ENCODE assay signal across 14 cellular contexts in genomic region chr22:40412441-40412840, GRCh38. TPM values are rescaled to one million over a fixed set of nuclear protein-coding genes. Genes with fewer than 3 reads are reported as not detected.
DNase-seq lines count a peak whose midpoint lies in the region; ATAC-seq and TF ChIP-seq lines count a peak whose summit lies in the region.
"Had no signal": no experiment of that assay in that cellular context is flagged by ENCODE, and none has a peak within 500 bp of the region (broad histone marks: within the 10 kb centered on the region; RNA-seq: fewer than 3 reads in every experiment).

No MANE protein-coding gene starts in this region.

- H4K20me1 ChIP-seq in SU-DHL-6 (ENCODE audit: low read depth, low read length): no peaks in the 10 kb centered on the region

- DNase-seq in spleen (peak; percentile 48), glomerular visceral epithelial cell (ENCODE audit: extremely low spot score) (no peak), NCI-H345 (lab: John Stamatoyannopoulos, UW) (no peak), NCI-H82 treated with DMSO at 0.1 percent for 48 hours (lab: John Stamatoyannopoulos, UW; ENCODE audit: unreplicated experiment) (no peak)
- DNase-seq: activated CD8-positive, alpha-beta memory T cell treated with anti-CD3 and anti-CD28 coated beads, Interleukin-2, amount 50 U/mL, for 48 hours; DMS79 treated with DMSO at 0.1 percent for 48 hours; foreskin fibroblast; NCI-H510A had no signal

- H3K9me2 ChIP-seq in SU-DHL-6 (replicated peaks; ENCODE audit: insufficient read depth, low read length): no peaks in the 10 kb centered on the region

- H3K79me2 ChIP-seq in SU-DHL-6 (ENCODE audit: insufficient read depth, low read length): no peaks in the 10 kb centered on the region
- H3K79me2 ChIP-seq: parathyroid adenoma had no signal

- TF ChIP-seq CTCF in SU-DHL-6 (IDR thresholded peaks at IDR 0.05; ENCODE audit: insufficient read depth, low read length, poor library complexity, severe bottlenecking): no peak
- no peak for TF ChIP-seq CTCF in spleen (IDR thresholded peaks at IDR 0.05 in 8 of 11, conservative IDR thresholded peaks at IDR 0.05 in 3 of 11)

- H3K27ac ChIP-seq in SU-DHL-6 (ENCODE audit: low read depth, low read length): peak overlapping the region; percentile 95
- peak overlapping the region in 6 of 8 donors; percentile 51 to 87 (median 78) for H3K27ac ChIP-seq in spleen
- H3K27ac ChIP-seq: KMS-11, parathyroid adenoma, vagina had no signal

- peaks cover 11 to 69% (median 53%) of the 10 kb centered on the region in 6 donors for H3K4me1 ChIP-seq in spleen
- H3K4me1 ChIP-seq: parathyroid adenoma, vagina had no signal

- no peak overlapping the region for H3K4me3 ChIP-seq in SU-DHL-6 (ENCODE audit: insufficient read depth, low read length, poor library complexity, severe bottlenecking)
- no peak overlapping the region for H3K4me3 ChIP-seq in spleen
- H3K4me3 ChIP-seq: vagina had no signal

- intact Hi-C loops in spleen (cut with DNase I; ENCODE audit: low total_unique reads): no loop called here

- TF ChIP-seq POLR2A in spleen (IDR thresholded peaks at IDR 0.05): no peak

- ATAC-seq in GM18517 (IDR thresholded peaks at IDR 0.05; ENCODE audit: unreplicated experiment) (peak; percentile 59), HG02885 (IDR thresholded peaks at IDR 0.05; ENCODE audit: poor library complexity, unreplicated experiment) (peak; percentile 55)

- H3K27me3 ChIP-seq in SU-DHL-6 (ENCODE audit: low read length) (no peaks in the 10 kb centered on the region), spleen (replicated peaks in 1 of 7) (no peaks in the 10 kb centered on the region)
- H3K27me3 ChIP-seq: vagina had no signal

- WGBS in spleen, 5 donors: 38 to 50% (median 46%) methylated on average over 2 of the region's 2 CpGs

- H3F3A ChIP-seq in SU-DHL-6 (ENCODE audit: insufficient read depth): peaks cover 83% of the 10 kb centered on the region

- H3K9me3 ChIP-seq in SU-DHL-6 (ENCODE audit: insufficient read depth, low read length) (no peaks in the 10 kb centered on the region), spleen (no peaks in the 10 kb centered on the region)
- H3K9me3 ChIP-seq: vagina had no signal

- H3K4me2 ChIP-seq in SU-DHL-6 (ENCODE audit: low read depth, low read length, poor library complexity, severe bottlenecking): peak overlapping the region; percentile 1
- H3K4me2 ChIP-seq: KMS-11 had no signal

- no peak overlapping the region for H3K9ac ChIP-seq in SU-DHL-6 (ENCODE audit: low read length)
- H3K9ac ChIP-seq: KMS-11, parathyroid adenoma had no signal

- no peak overlapping the region for H2AFZ ChIP-seq in SU-DHL-6 (ENCODE audit: low read depth, low read length, severe bottlenecking)
- H2AFZ ChIP-seq: parathyroid adenoma had no signal

- H3K36me3 ChIP-seq in SU-DHL-6 (ENCODE audit: low read length) (no peaks in the 10 kb centered on the region), spleen (peaks cover 0 to 99% (median 62%) of the 10 kb centered on the region in 6 donors)

RNA-seq across cellular contexts. Expression of gene SGSM3, which starts 42.0 kb away (rescaled TPM):
- 10 to 100 TPM; 56.3 to 99.3 (median 88.2) TPM for total RNA-seq in spleen
- 100 to 1,000 TPM; 100 to 176 (median 161) TPM for polyA plus RNA-seq in spleen
